8 cellular contexts compared by ENCODE assay signal in genomic region chr10:75211007-75211735, GRCh38. TPM values are rescaled to one million over a fixed set of nuclear protein-coding genes. Genes with fewer than 3 reads are reported as not detected.
A peak's percentile ranks its signal among the peaks of the same experiment; 100 is the strongest.
DNase-seq lines count a peak whose midpoint lies in the region; ATAC-seq, FAIRE-seq and TF ChIP-seq lines count a peak whose summit lies in the region.

No MANE protein-coding gene starts in this region.

- CTCF ChIA-PET in RWPE1 (lab: Yijun Ruan, JAX): interaction anchor here (0.6 to 3.2 kb wide), 6 partner anchors 13 to 39 kb away, joined by 3 to 14 read pairs (median 6); partner anchors contain the start of gene COMTD1

- peak overlapping the region; percentile 99 for H3K27ac ChIP-seq in RWPE1
- peak overlapping the region; percentile 96 to 99 for H3K27ac ChIP-seq in left lung

- TF ChIP-seq CTCF in GM20000 (IDR thresholded peaks at IDR 0.05; ENCODE audit: extremely low read depth, missing control alignments) (no peak), RWPE1 (conservative IDR thresholded peaks at IDR 0.05; ENCODE audit: low read depth) (no peak), bronchial epithelial cell (IDR thresholded peaks at IDR 0.05; ENCODE audit: insufficient read depth, low read length, severe bottlenecking) (no peak), left lung (IDR thresholded peaks at IDR 0.05) (no peak)

- FAIRE-seq in bronchial epithelial cell (lab: Jason Lieb, UNC): no peak

- POLR2A ChIA-PET in RWPE1 (lab: Yijun Ruan, JAX; ENCODE audit: low non-redundant PET): interaction anchor here (0.6 to 1.8 kb wide), 10 partner anchors 8 to 544 kb away, joined by 3 to 8 read pairs (median 4); no protein-coding TSS in a partner anchor

- H3K4me1 ChIP-seq in left lung: peaks cover 11 to 60% of the 10 kb centered on the region in 2 donors

- peaks cover 47% of the 10 kb centered on the region for H3K4me1 Mint-ChIP-seq in stimulated activated naive CD8-positive, alpha-beta T cell treated with anti-CD3 and anti-CD28 coated beads, Interleukin-15, amount 100 ng/mL, for 72 hours

- H3K27me3 Mint-ChIP-seq in stimulated activated naive CD8-positive, alpha-beta T cell treated with anti-CD3 and anti-CD28 coated beads, Interleukin-15, amount 100 ng/mL, for 72 hours: no peaks in the 10 kb centered on the region

- peak; percentile 68 for DNase-seq in AG20443 (ENCODE audit: low spot score)
- DNase-seq in GM20000 (ENCODE audit: low spot score): peak; percentile 49
- peak; percentile 52 for DNase-seq in RWPE1 (ENCODE audit: low spot score)
- DNase-seq in bronchial epithelial cell (ENCODE audit: low read depth): peak; percentile 74
- peak in 1 of 2 donors; percentile 39 for DNase-seq in left lung
- DNase-seq in stimulated activated naive CD8-positive, alpha-beta T cell treated with anti-CD3 and anti-CD28 coated beads, Interleukin-15, amount 100 ng/mL, for 72 hours: peak; percentile 16 to 33

- no peaks in the 10 kb centered on the region for H3K9me3 Mint-ChIP-seq in stimulated activated naive CD8-positive, alpha-beta T cell treated with anti-CD3 and anti-CD28 coated beads, Interleukin-15, amount 100 ng/mL, for 72 hours

- intact Hi-C loops in left lung (cut with DNase I): no loop called here

- H3K27ac Mint-ChIP-seq in stimulated activated naive CD8-positive, alpha-beta T cell treated with anti-CD3 and anti-CD28 coated beads, Interleukin-15, amount 100 ng/mL, for 72 hours: peak overlapping the region; percentile 99 to 100

- ATAC-seq in left lung: peak; percentile 48
- ATAC-seq in stimulated activated naive CD8-positive, alpha-beta T cell treated with anti-CD3 and anti-CD28 coated beads, Interleukin-15, amount 100 ng/mL, for 72 hours: no peak
- no peak for ATAC-seq in GM18861 (IDR thresholded peaks at IDR 0.05; ENCODE audit: unreplicated experiment)
- no peak for ATAC-seq in HG02885 (IDR thresholded peaks at IDR 0.05; ENCODE audit: poor library complexity, unreplicated experiment)

- H3K9me3 ChIP-seq in left lung: no peaks in the 10 kb centered on the region

- H3K27me3 ChIP-seq in bronchial epithelial cell (ENCODE audit: control insufficient read depth, insufficient read depth, low read length): no peaks in the 10 kb centered on the region
- H3K27me3 ChIP-seq in left lung: no peaks in the 10 kb centered on the region

- H3K4me3 ChIP-seq in bronchial epithelial cell (ENCODE audit: low read depth, low read length) (peak overlapping the region; percentile 84), left lung (peak overlapping the region; percentile 79 to 98)

- peaks cover 6% of the 10 kb centered on the region for H3K36me3 ChIP-seq in bronchial epithelial cell (ENCODE audit: control insufficient read depth, insufficient read depth, low read length)
- H3K36me3 ChIP-seq in left lung: peaks cover 0 to 41% of the 10 kb centered on the region in 2 donors

- H3K4me3 Mint-ChIP-seq in stimulated activated naive CD8-positive, alpha-beta T cell treated with anti-CD3 and anti-CD28 coated beads, Interleukin-15, amount 100 ng/mL, for 72 hours: peak overlapping the region; percentile 91 to 100

RNA-seq across cellular contexts. Expression of gene VDAC2, which starts 0.6 kb away (rescaled TPM):
- 144 and 270 TPM in 2 replicates for total RNA-seq in bronchial epithelial cell
- 100 to 1,000 TPM; 151 to 155 TPM for total RNA-seq in left lung

RNA-seq across cellular contexts. Expression of gene COMTD1, which starts 24.6 kb away (rescaled TPM):
- total RNA-seq in bronchial epithelial cell (11.8 and 21.6 TPM in 2 replicates), left lung (10 to 100 TPM; 18.6 to 26.5 TPM)
